Comparison of ENCODE assay signal across 15 cellular contexts in the genomic region with DNA sequence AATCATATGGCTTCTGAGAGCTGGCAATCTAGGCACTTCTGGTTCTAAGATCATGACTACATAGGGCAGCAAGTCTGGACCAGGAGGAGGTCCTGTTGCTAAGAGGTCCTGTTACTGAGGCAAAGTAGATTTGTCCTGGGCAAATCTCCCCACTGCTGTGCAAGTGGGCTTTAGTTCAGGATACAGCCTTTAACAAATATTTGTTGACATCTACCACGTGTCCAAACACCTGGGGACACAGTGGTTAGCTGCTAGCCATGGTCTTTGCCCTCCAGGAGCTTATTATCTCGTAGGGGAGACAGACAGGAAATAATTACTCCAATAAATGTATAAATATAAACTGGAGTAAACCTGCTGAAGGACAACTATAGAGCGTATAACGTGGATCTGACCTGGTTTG. TPM values are rescaled to one million over a fixed set of nuclear protein-coding genes. Genes with fewer than 3 reads are reported as not detected.
DNase-seq lines count a peak whose midpoint lies in the region; ATAC-seq and TF ChIP-seq lines count a peak whose summit lies in the region.
"Had no signal": no experiment of that assay in that cellular context is flagged by ENCODE, and none has a peak within 500 bp of the region (broad histone marks: within the 10 kb centered on the region; RNA-seq: fewer than 3 reads in every experiment).

No MANE protein-coding gene starts in this region.

- DNase-seq in NCI-H2029 (lab: John Stamatoyannopoulos, UW) (peak; percentile 37), NCI-H2029 treated with DMSO at 0.1 percent for 48 hours (lab: John Stamatoyannopoulos, UW) (no peak), lower lobe of right lung (no peak), upper lobe of left lung (no peak), NCI-H2081 treated with DMSO at 0.1 percent for 48 hours (lab: John Stamatoyannopoulos, UW) (no peak)
- DNase-seq in activated naive CD8-positive, alpha-beta T cell treated with anti-CD3 and anti-CD28 coated beads for 36 hours = no peak
- DNase-seq: activated CD4-positive, CD25-positive, alpha-beta regulatory T cell; activated gamma-delta T cell; CD4-positive, CD25-positive, alpha-beta regulatory T cell; mesenchymal stem cell; NCI-H187; stimulated activated CD4-positive, alpha-beta T cell treated with anti-CD3 and anti-CD28 coated beads, Interleukin-12 subunit alpha, Interleukin-12 subunit beta, amount 100 ng/mL, for 4 hours; T-helper 1 cell had no signal

- H3K27ac ChIP-seq in lower lobe of right lung = peak overlapping the region; percentile 72
- peak overlapping the region; percentile 73 to 87 (median 84) for H3K27ac ChIP-seq in upper lobe of left lung

- TF ChIP-seq POLR2A in upper lobe of left lung (IDR thresholded peaks at IDR 0.05) = no peak

- H3K27me3 Mint-ChIP-seq in activated naive CD8-positive, alpha-beta T cell treated with anti-CD3 and anti-CD28 coated beads for 36 hours = peaks cover 4% of the 10 kb centered on the region
- H3K27me3 Mint-ChIP-seq: CD4-positive, CD25-positive, alpha-beta regulatory T cell had no signal

- TF ChIP-seq CTCF in lower lobe of right lung (IDR thresholded peaks at IDR 0.05) (no peak), upper lobe of left lung (IDR thresholded peaks at IDR 0.05) (no peak)

- H3K4me3 ChIP-seq in endocrine pancreas (ENCODE audit: control insufficient read depth, insufficient read depth, low read length) (no peak overlapping the region), lower lobe of right lung (no peak overlapping the region), upper lobe of left lung (no peak overlapping the region)

- intact Hi-C loops in lower lobe of right lung (cut with DNase I) = no loop called here

- no peak for TF ChIP-seq EP300 in upper lobe of left lung (IDR thresholded peaks at IDR 0.05)

- peaks cover 23% of the 10 kb centered on the region for H3K4me1 Mint-ChIP-seq in activated naive CD8-positive, alpha-beta T cell treated with anti-CD3 and anti-CD28 coated beads for 36 hours

- ATAC-seq in lower lobe of right lung (no peak), upper lobe of left lung (ENCODE audit: low FRiP score in 2 of 2) (no peak), HG02885 (IDR thresholded peaks at IDR 0.05; ENCODE audit: poor library complexity, unreplicated experiment) (no peak)

- H3K36me3 Mint-ChIP-seq in activated naive CD8-positive, alpha-beta T cell treated with anti-CD3 and anti-CD28 coated beads for 36 hours = no peaks in the 10 kb centered on the region
- H3K36me3 Mint-ChIP-seq: CD4-positive, CD25-positive, alpha-beta regulatory T cell had no signal

- H3K4me1 ChIP-seq in endocrine pancreas (ENCODE audit: control insufficient read depth, insufficient read depth, low read length) (peaks cover 5% of the 10 kb centered on the region), lower lobe of right lung (peaks cover 34% of the 10 kb centered on the region), upper lobe of left lung (peaks cover 11 to 40% (median 23%) of the 10 kb centered on the region in 4 donors)

- H3K4me3 Mint-ChIP-seq in activated naive CD8-positive, alpha-beta T cell treated with anti-CD3 and anti-CD28 coated beads for 36 hours = no peak overlapping the region

- no peaks in the 10 kb centered on the region for H3K36me3 ChIP-seq in endocrine pancreas (ENCODE audit: control insufficient read depth, insufficient read depth, low read length)
- no peaks in the 10 kb centered on the region for H3K36me3 ChIP-seq in lower lobe of right lung
- peaks cover 0 to 8% (median 3%) of the 10 kb centered on the region in 4 donors for H3K36me3 ChIP-seq in upper lobe of left lung

- H3K27me3 ChIP-seq in endocrine pancreas (ENCODE audit: control insufficient read depth, insufficient read depth, low read length) (no peaks in the 10 kb centered on the region), lower lobe of right lung (ENCODE audit: low read depth) (no peaks in the 10 kb centered on the region), upper lobe of left lung (no peaks in the 10 kb centered on the region)

- H3K9me3 Mint-ChIP-seq in activated naive CD8-positive, alpha-beta T cell treated with anti-CD3 and anti-CD28 coated beads for 36 hours = no peaks in the 10 kb centered on the region
- H3K9me3 Mint-ChIP-seq: CD4-positive, CD25-positive, alpha-beta regulatory T cell had no signal

- 72% methylated on average over 4 of the region's 4 CpGs for WGBS in upper lobe of left lung, 2 donors

- no peaks in the 10 kb centered on the region for H3K9me3 ChIP-seq in endocrine pancreas (ENCODE audit: control insufficient read depth, low read length)
- no peaks in the 10 kb centered on the region for H3K9me3 ChIP-seq in lower lobe of right lung
- H3K9me3 ChIP-seq in upper lobe of left lung = no peaks in the 10 kb centered on the region

- no peak overlapping the region for H3K27ac Mint-ChIP-seq in activated naive CD8-positive, alpha-beta T cell treated with anti-CD3 and anti-CD28 coated beads for 36 hours

- H3K9ac ChIP-seq in endocrine pancreas (ENCODE audit: control insufficient read depth, insufficient read depth, low read length) = peak overlapping the region; percentile 47

RNA-seq across cellular contexts. Expression of a gene that starts 3.2 kb away (rescaled TPM):
- 52.9 TPM for total RNA-seq in lower lobe of right lung
- total RNA-seq in upper lobe of left lung = 100 to 1,000 TPM in 3 of 6 donors, 10 to 100 TPM in 3; 51.6 to 223 (median 99.2) TPM
- total RNA-seq in activated naive CD8-positive, alpha-beta T cell treated with anti-CD3 and anti-CD28 coated beads for 36 hours = 1 to 10 TPM; 1.3 to 2.0 TPM

RNA-seq across cellular contexts. Expression of a gene that starts 25.7 kb away (rescaled TPM):
- total RNA-seq in lower lobe of right lung (10.5 TPM), upper lobe of left lung (10 to 100 TPM in 5 of 6 donors, 1 to 10 TPM in 1; 9.9 to 18.1 (median 12.5) TPM)
- 1 to 10 TPM; 2.3 to 2.9 TPM for total RNA-seq in activated naive CD8-positive, alpha-beta T cell treated with anti-CD3 and anti-CD28 coated beads for 36 hours

RNA-seq across cellular contexts. Expression of a gene that starts 55.1 kb away (rescaled TPM):
- total RNA-seq in lower lobe of right lung = 98.1 TPM
- total RNA-seq in upper lobe of left lung = 100 to 1,000 TPM in 1 of 6 donors, 10 to 100 TPM in 5; 34.2 to 148 (median 67.9) TPM
- total RNA-seq in activated naive CD8-positive, alpha-beta T cell treated with anti-CD3 and anti-CD28 coated beads for 36 hours = 10 to 100 TPM; 52.1 to 63.1 TPM

Comparison
In these comparisons a context has a peak if more than half of its experiments do, and no peak if none do; other contexts are left out.
1. RNA of a gene that starts 3.2 kb away (total RNA-seq): 51.6 to 223 TPM in upper lobe of left lung and 52.9 TPM in lower lobe of right lung (single experiment); 1.3 to 2.0 TPM in activated naive CD8-positive, alpha-beta T cell treated with anti-CD3 and anti-CD28 coated beads for 36 hours; every median in the first group is over 10 times any median in the second.